25 cellular contexts compared by ENCODE assay signal in the genomic region with DNA sequence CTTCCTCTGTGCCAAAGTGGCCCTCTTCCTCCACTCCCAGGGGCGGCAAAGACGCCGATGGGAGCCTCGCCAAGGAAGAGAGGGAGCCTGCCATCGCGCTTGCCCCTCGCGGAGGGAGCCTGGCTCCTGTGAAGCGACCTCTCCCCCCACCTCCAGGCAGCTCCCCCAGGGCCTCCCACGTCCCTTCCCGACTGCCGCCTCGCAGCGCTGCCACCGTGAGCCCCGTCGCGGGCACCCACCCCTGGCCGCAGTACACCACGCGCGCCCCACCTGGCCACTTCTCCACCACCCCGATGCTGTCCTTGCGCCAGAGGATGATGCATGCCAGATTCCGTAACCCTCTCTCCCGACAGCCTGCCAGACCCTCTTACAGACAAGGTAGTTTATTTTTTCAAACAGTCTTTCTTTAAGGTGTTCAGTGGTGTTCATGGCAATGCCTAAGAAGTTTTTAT.
DNase-seq lines count a peak whose midpoint lies in the region; ATAC-seq and TF ChIP-seq lines count a peak whose summit lies in the region.
"Had no signal": no experiment of that assay in that cellular context is flagged by ENCODE, and none has a peak within 500 bp of the region (broad histone marks: within the 10 kb centered on the region; RNA-seq: fewer than 3 reads in every experiment).

No MANE protein-coding gene starts in this region.

- intact Hi-C loops in breast epithelium (cut with DNase I; ENCODE audit: low total_unique reads): no loop called here
- intact Hi-C loops in MCF 10A (cut with micrococcal nuclease): no loop called here

- no peaks in the 10 kb centered on the region for H3K9me3 Mint-ChIP-seq in MCF 10A (ENCODE audit: unreplicated experiment)
- H3K9me3 Mint-ChIP-seq in glutamatergic neuron (ENCODE audit: unreplicated experiment): peaks cover 7% of the 10 kb centered on the region
- H3K9me3 Mint-ChIP-seq in type B pancreatic cell: no peaks in the 10 kb centered on the region
- no peaks in the 10 kb centered on the region for H3K9me3 Mint-ChIP-seq in stimulated activated naive CD8-positive, alpha-beta T cell treated with anti-CD3 and anti-CD28 coated beads, Interleukin-15, amount 100 ng/mL, for 72 hours
- H3K9me3 Mint-ChIP-seq in activated CD8-positive, alpha-beta memory T cell treated with anti-CD3 and anti-CD28 coated beads, Interleukin-2, amount 10 ng/mL, durations not matched to agents 7 days and 5 days (ENCODE audit: low read depth): no peaks in the 10 kb centered on the region
- H3K9me3 Mint-ChIP-seq: activated naive CD8-positive, alpha-beta T cell treated with anti-CD3 and anti-CD28 coated beads for 36 hours; activated T-helper 17 cell treated with anti-CD3 and anti-CD28 coated beads, Interleukin-2, amount 50 U/mL, for 72 hours had no signal

- DNase-seq in breast epithelium (ENCODE audit: low spot score in 2 of 2) (no peak), MCF 10A (ENCODE audit: unreplicated experiment) (no peak), glutamatergic neuron (no peak), type B pancreatic cell (ENCODE audit: extremely low spot score, unreplicated experiment) (no peak), Peyer's patch (no peak)
- no peak for DNase-seq in stimulated activated naive CD8-positive, alpha-beta T cell treated with anti-CD3 and anti-CD28 coated beads, Interleukin-15, amount 100 ng/mL, for 72 hours
- no peak for DNase-seq in activated CD8-positive, alpha-beta memory T cell treated with anti-CD3 and anti-CD28 coated beads, Interleukin-2, amount 10 ng/mL, durations not matched to agents 7 days and 5 days
- DNase-seq: activated CD4-positive, alpha-beta T cell treated with anti-CD3 and anti-CD28 coated beads, Interleukin-2, amount 50 U/mL, for 1 hour; activated CD8-positive, alpha-beta memory T cell treated with anti-CD3 and anti-CD28 coated beads, Interleukin-2, amount 50 U/mL, for 4 hours; activated naive CD8-positive, alpha-beta T cell treated with anti-CD3 and anti-CD28 coated beads for 36 hours; COR-L47; DND-41; effector CD8-positive, alpha-beta T cell; IMR-90; NCI-H2107; NCI-H524 treated with DMSO at 0.1 percent for 48 hours; spleen; stimulated activated CD4-positive, alpha-beta T cell treated with anti-CD3 and anti-CD28 coated beads, Interleukin-4, amount 100 ng/mL, for 1 hour; stimulated activated naive CD4-positive, alpha-beta T cell treated with Interleukin-2 at 50 U/mL for 16 hours; T-helper 2 cell had no signal

- H3K27ac Mint-ChIP-seq in MCF 10A (ENCODE audit: low read depth, unreplicated experiment) (no peak overlapping the region), glutamatergic neuron (ENCODE audit: unreplicated experiment) (no peak overlapping the region), type B pancreatic cell (no peak overlapping the region)
- H3K27ac Mint-ChIP-seq in stimulated activated naive CD8-positive, alpha-beta T cell treated with anti-CD3 and anti-CD28 coated beads, Interleukin-15, amount 100 ng/mL, for 72 hours: no peak overlapping the region
- no peak overlapping the region for H3K27ac Mint-ChIP-seq in activated CD8-positive, alpha-beta memory T cell treated with anti-CD3 and anti-CD28 coated beads, Interleukin-2, amount 10 ng/mL, durations not matched to agents 7 days and 5 days
- H3K27ac Mint-ChIP-seq: activated naive CD8-positive, alpha-beta T cell treated with anti-CD3 and anti-CD28 coated beads for 36 hours; activated T-helper 17 cell treated with anti-CD3 and anti-CD28 coated beads, Interleukin-2, amount 50 U/mL, for 72 hours had no signal

- H3K79me2 ChIP-seq in neural cell (replicated peaks; ENCODE audit: insufficient read depth, low read length): no peaks in the 10 kb centered on the region

- no peaks in the 10 kb centered on the region for H4K20me1 ChIP-seq in neural cell (ENCODE audit: insufficient read depth)

- H3K4me3 Mint-ChIP-seq in MCF 10A (ENCODE audit: unreplicated experiment) (no peak overlapping the region), glutamatergic neuron (ENCODE audit: unreplicated experiment) (peak overlapping the region; percentile 81), type B pancreatic cell (peak overlapping the region; percentile 63)
- no peak overlapping the region for H3K4me3 Mint-ChIP-seq in stimulated activated naive CD8-positive, alpha-beta T cell treated with anti-CD3 and anti-CD28 coated beads, Interleukin-15, amount 100 ng/mL, for 72 hours
- no peak overlapping the region for H3K4me3 Mint-ChIP-seq in activated CD8-positive, alpha-beta memory T cell treated with anti-CD3 and anti-CD28 coated beads, Interleukin-2, amount 10 ng/mL, durations not matched to agents 7 days and 5 days
- H3K4me3 Mint-ChIP-seq: activated naive CD8-positive, alpha-beta T cell treated with anti-CD3 and anti-CD28 coated beads for 36 hours; activated T-helper 17 cell treated with anti-CD3 and anti-CD28 coated beads, Interleukin-2, amount 50 U/mL, for 72 hours had no signal

- H3K27me3 Mint-ChIP-seq in MCF 10A (ENCODE audit: insufficient read depth, unreplicated experiment) (peaks cover 51% of the 10 kb centered on the region), glutamatergic neuron (ENCODE audit: unreplicated experiment) (peaks cover 12% of the 10 kb centered on the region), type B pancreatic cell (peaks cover 65% of the 10 kb centered on the region)
- H3K27me3 Mint-ChIP-seq in stimulated activated naive CD8-positive, alpha-beta T cell treated with anti-CD3 and anti-CD28 coated beads, Interleukin-15, amount 100 ng/mL, for 72 hours: peaks cover 56% of the 10 kb centered on the region
- H3K27me3 Mint-ChIP-seq in activated CD8-positive, alpha-beta memory T cell treated with anti-CD3 and anti-CD28 coated beads, Interleukin-2, amount 10 ng/mL, durations not matched to agents 7 days and 5 days: peaks cover 59% of the 10 kb centered on the region

- no peaks in the 10 kb centered on the region for H3K9me3 ChIP-seq in breast epithelium
- no peaks in the 10 kb centered on the region for H3K9me3 ChIP-seq in neural cell (ENCODE audit: low read length)
- peaks cover 0 to 3% (median 0%) of the 10 kb centered on the region in 4 donors for H3K9me3 ChIP-seq in Peyer's patch
- H3K9me3 ChIP-seq: spleen, tibial nerve had no signal

- no peaks in the 10 kb centered on the region for H3F3A ChIP-seq in neural cell (ENCODE audit: insufficient read depth, low read length, poor library complexity, severe bottlenecking)

- CTCF ChIA-PET in MCF 10A (lab: Yijun Ruan, JAX): interaction anchor here (0.6 kb wide), 1 partner anchor 973 kb away, joined by 3 read pairs; no protein-coding TSS in a partner anchor
- CTCF ChIA-PET in activated CD8-positive, alpha-beta memory T cell treated with anti-CD3 and anti-CD28 coated beads, Interleukin-2, amount 10 ng/mL, durations not matched to agents 7 days and 5 days (lab: Charles Lee): no interaction called here

- no peaks in the 10 kb centered on the region for H3K36me3 Mint-ChIP-seq in MCF 10A (ENCODE audit: insufficient read depth, unreplicated experiment)
- peaks cover 8% of the 10 kb centered on the region for H3K36me3 Mint-ChIP-seq in glutamatergic neuron (ENCODE audit: unreplicated experiment)
- no peaks in the 10 kb centered on the region for H3K36me3 Mint-ChIP-seq in type B pancreatic cell
- no peaks in the 10 kb centered on the region for H3K36me3 Mint-ChIP-seq in activated CD8-positive, alpha-beta memory T cell treated with anti-CD3 and anti-CD28 coated beads, Interleukin-2, amount 10 ng/mL, durations not matched to agents 7 days and 5 days
- H3K36me3 Mint-ChIP-seq: activated naive CD8-positive, alpha-beta T cell treated with anti-CD3 and anti-CD28 coated beads for 36 hours had no signal

- BruUV-seq in MCF 10A (replicated peaks; lab: Mats Ljungman, UMichigan): no TSS peak

- no peaks in the 10 kb centered on the region for H3K4me1 ChIP-seq in breast epithelium
- no peaks in the 10 kb centered on the region for H3K4me1 ChIP-seq in Peyer's patch

- H3K36me3 ChIP-seq in breast epithelium (no peaks in the 10 kb centered on the region), neural cell (ENCODE audit: insufficient read depth, low read length) (no peaks in the 10 kb centered on the region), Peyer's patch (no peaks in the 10 kb centered on the region)
- H3K36me3 ChIP-seq: spleen, tibial nerve had no signal

- TF ChIP-seq POLR2A in breast epithelium (IDR thresholded peaks at IDR 0.05) (no peak), Peyer's patch (IDR thresholded peaks at IDR 0.05) (no peak)

- TF ChIP-seq RAD21 in neural cell (conservative IDR thresholded peaks at IDR 0.05): no peak

- no peak overlapping the region for H3K4me2 ChIP-seq in neural cell (ENCODE audit: low read length)

- peak overlapping the region in 2 of 3 donors; percentile 32 to 50 for H3K4me3 ChIP-seq in breast epithelium
- H3K4me3 ChIP-seq in neural cell (ENCODE audit: low read length): peak overlapping the region; percentile 31
- no peak overlapping the region for H3K4me3 ChIP-seq in Peyer's patch
- H3K4me3 ChIP-seq: spleen had no signal

- H3K27me3 ChIP-seq in breast epithelium (peaks cover 0 to 19% of the 10 kb centered on the region in 2 donors), neural cell (ENCODE audit: insufficient read depth, low read depth, low read length) (peaks cover 7% of the 10 kb centered on the region), Peyer's patch (no peaks in the 10 kb centered on the region)

- no peaks in the 10 kb centered on the region for H3K9me2 ChIP-seq in neural cell (ENCODE audit: insufficient read depth, low read length)

- TF ChIP-seq CTCF in breast epithelium (IDR thresholded peaks at IDR 0.05) (no peak), MCF 10A (IDR thresholded peaks at IDR 0.05; ENCODE audit: unreplicated experiment) (no peak), glutamatergic neuron (IDR thresholded peaks at IDR 0.05; ENCODE audit: partially characterized antibody, unreplicated experiment) (no peak), neural cell (IDR thresholded peaks at IDR 0.05; ENCODE audit: poor library complexity, severe bottlenecking) (no peak), type B pancreatic cell (conservative IDR thresholded peaks at IDR 0.05) (no peak), Peyer's patch (IDR thresholded peaks at IDR 0.05) (no peak)

- no peak overlapping the region for H3K9ac ChIP-seq in neural cell (ENCODE audit: low read length)

- ATAC-seq in stimulated activated naive CD8-positive, alpha-beta T cell treated with anti-CD3 and anti-CD28 coated beads, Interleukin-15, amount 100 ng/mL, for 72 hours: no peak
- no peak for ATAC-seq in activated CD8-positive, alpha-beta memory T cell treated with anti-CD3 and anti-CD28 coated beads, Interleukin-2, amount 10 ng/mL, durations not matched to agents 7 days and 5 days
- ATAC-seq: activated T-helper 17 cell treated with anti-CD3 and anti-CD28 coated beads, Interleukin-2, amount 50 U/mL, for 72 hours; esophagus mucosa had no signal

- H3K27ac ChIP-seq in breast epithelium: no peak overlapping the region
- H3K27ac ChIP-seq in neural cell (ENCODE audit: low read length): no peak overlapping the region
- no peak overlapping the region for H3K27ac ChIP-seq in Peyer's patch
- H3K27ac ChIP-seq: spleen, tibial nerve, VCaP had no signal

- no peak for TF ChIP-seq EP300 in neural cell (conservative IDR thresholded peaks at IDR 0.05; ENCODE audit: poor library complexity, severe bottlenecking)

- POLR2A ChIA-PET in MCF 10A (lab: Yijun Ruan, JAX): no interaction called here

- H2AFZ ChIP-seq in neural cell (ENCODE audit: low read depth, low read length): no peak overlapping the region

- H3K4me1 Mint-ChIP-seq in MCF 10A (ENCODE audit: insufficient read depth, unreplicated experiment): no peaks in the 10 kb centered on the region
- H3K4me1 Mint-ChIP-seq in glutamatergic neuron (ENCODE audit: low read depth, unreplicated experiment): peaks cover 8% of the 10 kb centered on the region
- H3K4me1 Mint-ChIP-seq in type B pancreatic cell (ENCODE audit: unreplicated experiment): peaks cover 3% of the 10 kb centered on the region
- H3K4me1 Mint-ChIP-seq in stimulated activated naive CD8-positive, alpha-beta T cell treated with anti-CD3 and anti-CD28 coated beads, Interleukin-15, amount 100 ng/mL, for 72 hours: no peaks in the 10 kb centered on the region
- H3K4me1 Mint-ChIP-seq in activated CD8-positive, alpha-beta memory T cell treated with anti-CD3 and anti-CD28 coated beads, Interleukin-2, amount 10 ng/mL, durations not matched to agents 7 days and 5 days: no peaks in the 10 kb centered on the region
- H3K4me1 Mint-ChIP-seq: activated T-helper 17 cell treated with anti-CD3 and anti-CD28 coated beads, Interleukin-2, amount 50 U/mL, for 72 hours had no signal

Comparison
In these comparisons a context has a peak if more than half of its experiments do, and no peak if none do; other contexts are left out.
1. H3K4me3 ChIP-seq: peak in breast epithelium (2 of 3) and neural cell (single experiment); none in Peyer's patch (0 of 4).
2. H3K4me3 Mint-ChIP-seq: peak in glutamatergic neuron (single experiment) and type B pancreatic cell (single experiment); none in MCF 10A (single experiment), stimulated activated naive CD8-positive, alpha-beta T cell treated with anti-CD3 and anti-CD28 coated beads, Interleukin-15, amount 100 ng/mL, for 72 hours (0 of 2) and activated CD8-positive, alpha-beta memory T cell treated with anti-CD3 and anti-CD28 coated beads, Interleukin-2, amount 10 ng/mL, durations not matched to agents 7 days and 5 days (single experiment).